ENCODE assay signal across 8 cellular contexts in genomic region chr16:75218256-75219076, GRCh38. TPM values are rescaled to one million over a fixed set of nuclear protein-coding genes. Genes with fewer than 3 reads are reported as not detected.
DNase-seq lines count a peak whose midpoint lies in the region; ATAC-seq and TF ChIP-seq lines count a peak whose summit lies in the region.

TSS of gene CTRB1 (plus strand) at chr16:75218988. CDS start at chr16:75219008, 20 bp downstream.

- POLR2A ChIA-PET in activated naive CD8-positive, alpha-beta T cell treated with anti-CD3 and anti-CD28 coated beads, Interleukin-2, amount 10 ng/mL, durations not matched to agents 7 days and 5 days (lab: Charles Lee), result no interaction called here

- no peak for TF ChIP-seq EP300 in gastroesophageal sphincter (IDR thresholded peaks at IDR 0.05)

- H3K9me3 ChIP-seq in gastroesophageal sphincter, result no peaks in the 10 kb centered on the region

- peak within 1 kb of the TSS; percentile 27 for H3K4me3 Mint-ChIP-seq in activated T-cell treated with anti-CD3 and anti-CD28 coated beads, Interleukin-2, amount 50 U/mL, for 4 hours
- H3K4me3 Mint-ChIP-seq in activated naive CD8-positive, alpha-beta T cell treated with anti-CD3 and anti-CD28 coated beads, Interleukin-2, amount 10 ng/mL, durations not matched to agents 7 days and 5 days, result peak within 1 kb of the TSS; percentile 71
- H3K4me3 Mint-ChIP-seq in stimulated activated effector memory CD8-positive, alpha-beta T cell treated with anti-CD3 and anti-CD28 coated beads, Interleukin-12 subunit alpha, Interleukin-12 subunit beta, amount 100 ng/mL, for 72 hours, result peak within 1 kb of the TSS; percentile 40

- H3K4me1 ChIP-seq in gastroesophageal sphincter, result no peaks in the 10 kb centered on the region

- peak within 1 kb of the TSS; percentile 93 for H3K27ac Mint-ChIP-seq in activated naive CD8-positive, alpha-beta T cell treated with anti-CD3 and anti-CD28 coated beads, Interleukin-2, amount 10 ng/mL, durations not matched to agents 7 days and 5 days
- H3K27ac Mint-ChIP-seq in stimulated activated effector memory CD8-positive, alpha-beta T cell treated with anti-CD3 and anti-CD28 coated beads, Interleukin-12 subunit alpha, Interleukin-12 subunit beta, amount 100 ng/mL, for 72 hours, result peak within 1 kb of the TSS; percentile 53

- H3K4me3 ChIP-seq in gastroesophageal sphincter, result no peak within 1 kb of the TSS

- H3K36me3 ChIP-seq in gastroesophageal sphincter, result no peaks in the 10 kb centered on the region

- H3K27me3 Mint-ChIP-seq in activated T-cell treated with anti-CD3 and anti-CD28 coated beads, Interleukin-2, amount 50 U/mL, for 4 hours (ENCODE audit: low read depth), result peaks cover under 1% of the 10 kb centered on the region
- no peaks in the 10 kb centered on the region for H3K27me3 Mint-ChIP-seq in activated naive CD8-positive, alpha-beta T cell treated with anti-CD3 and anti-CD28 coated beads, Interleukin-2, amount 10 ng/mL, durations not matched to agents 7 days and 5 days

- no peak within 1 kb of the TSS for H3K27ac ChIP-seq in gastroesophageal sphincter

- ATAC-seq in activated T-cell treated with anti-CD3 and anti-CD28 coated beads, Interleukin-2, amount 50 U/mL, for 4 hours, result peak in 1 of 2 donors; percentile 13
- ATAC-seq in HG02885 (IDR thresholded peaks at IDR 0.05; ENCODE audit: poor library complexity, unreplicated experiment) (peak; percentile 70), gastroesophageal sphincter (no peak)
- no peak for ATAC-seq in activated naive CD8-positive, alpha-beta T cell treated with anti-CD3 and anti-CD28 coated beads, Interleukin-2, amount 10 ng/mL, durations not matched to agents 7 days and 5 days (ENCODE audit: low read depth)
- peak; percentile 24 for ATAC-seq in stimulated activated effector memory CD8-positive, alpha-beta T cell treated with anti-CD3 and anti-CD28 coated beads, Interleukin-12 subunit alpha, Interleukin-12 subunit beta, amount 100 ng/mL, for 72 hours

- no peaks in the 10 kb centered on the region for H3K36me3 Mint-ChIP-seq in activated T-cell treated with anti-CD3 and anti-CD28 coated beads, Interleukin-2, amount 50 U/mL, for 4 hours (ENCODE audit: insufficient read depth)
- H3K36me3 Mint-ChIP-seq in activated naive CD8-positive, alpha-beta T cell treated with anti-CD3 and anti-CD28 coated beads, Interleukin-2, amount 10 ng/mL, durations not matched to agents 7 days and 5 days, result no peaks in the 10 kb centered on the region
- H3K36me3 Mint-ChIP-seq in stimulated activated effector memory CD8-positive, alpha-beta T cell treated with anti-CD3 and anti-CD28 coated beads, Interleukin-12 subunit alpha, Interleukin-12 subunit beta, amount 100 ng/mL, for 72 hours, result no peaks in the 10 kb centered on the region

- no peak for DNase-seq in activated T-cell treated with anti-CD3 and anti-CD28 coated beads, Interleukin-2, amount 50 U/mL, for 4 hours
- no peak for DNase-seq in activated T-cell treated with anti-CD3 and anti-CD28 coated beads, Interleukin-2, amount 50 U/mL, for 1 hour
- no peak for DNase-seq in activated naive CD8-positive, alpha-beta T cell treated with anti-CD3 and anti-CD28 coated beads, Interleukin-2, amount 10 ng/mL, durations not matched to agents 7 days and 5 days
- DNase-seq in stimulated activated effector memory CD8-positive, alpha-beta T cell treated with anti-CD3 and anti-CD28 coated beads, Interleukin-12 subunit alpha, Interleukin-12 subunit beta, amount 100 ng/mL, for 72 hours (ENCODE audit: low spot score in 2 of 2), result no peak
- DNase-seq in NOMO-1 (lab: John Stamatoyannopoulos, UW; ENCODE audit: unreplicated experiment in 2 of 2), result no peak
- DNase-seq in NCI-H1048 (lab: John Stamatoyannopoulos, UW), result no peak

- H3K9me3 Mint-ChIP-seq in activated T-cell treated with anti-CD3 and anti-CD28 coated beads, Interleukin-2, amount 50 U/mL, for 4 hours, result no peaks in the 10 kb centered on the region
- H3K9me3 Mint-ChIP-seq in activated naive CD8-positive, alpha-beta T cell treated with anti-CD3 and anti-CD28 coated beads, Interleukin-2, amount 10 ng/mL, durations not matched to agents 7 days and 5 days, result no peaks in the 10 kb centered on the region
- H3K9me3 Mint-ChIP-seq in stimulated activated effector memory CD8-positive, alpha-beta T cell treated with anti-CD3 and anti-CD28 coated beads, Interleukin-12 subunit alpha, Interleukin-12 subunit beta, amount 100 ng/mL, for 72 hours, result no peaks in the 10 kb centered on the region

- H3K27me3 ChIP-seq in gastroesophageal sphincter, result no peaks in the 10 kb centered on the region

- 95 to 100% methylated on average over 1 to 7 of the region's 19 CpGs for WGBS in gastroesophageal sphincter (ENCODE audit: low coverage in 1 of 2), 2 donors

- peaks cover 8% of the 10 kb centered on the region for H3K4me1 Mint-ChIP-seq in activated T-cell treated with anti-CD3 and anti-CD28 coated beads, Interleukin-2, amount 50 U/mL, for 4 hours (ENCODE audit: low read depth)
- H3K4me1 Mint-ChIP-seq in activated naive CD8-positive, alpha-beta T cell treated with anti-CD3 and anti-CD28 coated beads, Interleukin-2, amount 10 ng/mL, durations not matched to agents 7 days and 5 days, result peaks cover 7% of the 10 kb centered on the region
- peaks cover 4% of the 10 kb centered on the region for H3K4me1 Mint-ChIP-seq in stimulated activated effector memory CD8-positive, alpha-beta T cell treated with anti-CD3 and anti-CD28 coated beads, Interleukin-12 subunit alpha, Interleukin-12 subunit beta, amount 100 ng/mL, for 72 hours

- TF ChIP-seq CTCF in gastroesophageal sphincter (IDR thresholded peaks at IDR 0.05), result no peak

- no peak for TF ChIP-seq POLR2A in gastroesophageal sphincter (IDR thresholded peaks at IDR 0.05)

RNA-seq across cellular contexts. Expression of gene CTRB1, which starts in this region (rescaled TPM):
- total RNA-seq in activated T-cell treated with anti-CD3 and anti-CD28 coated beads, Interleukin-2, amount 50 U/mL, for 4 hours, result 1 to 10 TPM; 2.2 to 5.5 (median 3.4) TPM
- not detected for total RNA-seq in activated naive CD8-positive, alpha-beta T cell treated with anti-CD3 and anti-CD28 coated beads, Interleukin-2, amount 10 ng/mL, durations not matched to agents 7 days and 5 days
- total RNA-seq in gastroesophageal sphincter, result not detected

Comparison
In these comparisons a context has a peak if more than half of its experiments do, and no peak if none do; other contexts are left out.
1. ATAC-seq: peak in HG02885 (single experiment) and stimulated activated effector memory CD8-positive, alpha-beta T cell treated with anti-CD3 and anti-CD28 coated beads, Interleukin-12 subunit alpha, Interleukin-12 subunit beta, amount 100 ng/mL, for 72 hours (single experiment); none in activated naive CD8-positive, alpha-beta T cell treated with anti-CD3 and anti-CD28 coated beads, Interleukin-2, amount 10 ng/mL, durations not matched to agents 7 days and 5 days (single experiment) and gastroesophageal sphincter (single experiment).
2. Peak in every context shown above with its lines, with median percentiles within 50 percentile points of each other: H3K4me3 Mint-ChIP-seq.